Comparison of ENCODE assay signal across 28 cellular contexts in the genomic region with DNA sequence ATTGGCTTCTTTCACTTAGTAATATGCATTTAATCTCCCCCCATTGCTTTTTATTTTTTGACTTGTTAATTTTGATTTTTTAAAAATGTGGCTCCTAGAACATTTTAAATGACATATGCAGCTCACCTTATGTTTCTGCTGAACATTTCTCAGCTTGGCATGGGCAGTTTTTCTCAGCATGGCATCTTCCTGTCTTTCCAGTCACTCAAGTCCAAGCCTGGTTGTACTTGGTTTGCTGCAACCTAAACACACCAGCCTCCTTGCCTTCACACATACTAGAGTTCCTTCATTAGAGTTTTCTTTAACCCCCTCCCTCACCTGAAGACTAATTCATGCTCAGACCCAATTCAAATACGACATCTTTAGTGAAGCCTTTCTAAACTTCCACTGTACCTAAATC.
DNase-seq lines count a peak whose midpoint lies in the region; ATAC-seq and TF ChIP-seq lines count a peak whose summit lies in the region.
"Had no signal": no experiment of that assay in that cellular context is flagged by ENCODE, and none has a peak within 500 bp of the region (broad histone marks: within the 10 kb centered on the region; RNA-seq: fewer than 3 reads in every experiment).

No MANE protein-coding gene starts in this region.

- in situ Hi-C loops in ACHN (cut with HindIII; ENCODE audit: low pct_ligation_motif_present, low pct_unique_long_range_greater_than_20kb, low sequenced_read_pairs) = no loop called here

- ATAC-seq in RWPE2 (ENCODE audit: low read depth) (no peak), GM21786 (IDR thresholded peaks at IDR 0.05; ENCODE audit: unreplicated experiment) (no peak), GM23338 (no peak)
- ATAC-seq: mucosa of descending colon, Right ventricle myocardium inferior, sciatic nerve had no signal

- no peaks in the 10 kb centered on the region for H3K9me3 Mint-ChIP-seq in GM23338
- H3K9me3 Mint-ChIP-seq: activated T-helper 1 cell treated with anti-CD3 and anti-CD28 coated beads, Interleukin-12 subunit alpha, Interleukin-12 subunit beta, Interleukin-2, Interleukin-4 antibody, amounts not matched to agents 30 ng/mL and 10 ng/mL and 1 ng/mL, durations not matched to agents 14 hours and 24 hours and 36 hours had no signal

- DNase-seq in RWPE2 (ENCODE audit: low spot score) (no peak), cerebellum (ENCODE audit: low spot score) (peak; percentile 70), midbrain (lab: John Stamatoyannopoulos, UW) (peak; percentile 25), GM23338 (ENCODE audit: low spot score) (no peak), ACHN (no peak)
- DNase-seq: activated CD4-positive, alpha-beta T cell treated with anti-CD3 and anti-CD28 coated beads, Interleukin-2, amount 50 U/mL, for 1 hour; activated naive CD4-positive, alpha-beta T cell treated with anti-CD3 and anti-CD28 coated beads, Interleukin-2, amount 50 U/mL, for 16 hours; aorta; Calu3; HCEC 1CT; mucosa of descending colon; NCI-H1092 treated with DMSO at 0.1 percent for 48 hours; NCI-H2029 treated with DMSO at 0.1 percent for 48 hours; NCI-H2227 treated with DMSO at 0.1 percent for 48 hours; NCI-H82; posterior cingulate gyrus; stimulated activated CD8-positive, alpha-beta memory T cell treated with anti-CD3 and anti-CD28 coated beads, Interleukin-4, amount 100 ng/mL, for 48 hours; stomach; T-helper 9 cell; WERI-Rb-1 had no signal

- H3K27ac ChIP-seq in RWPE2 (ENCODE audit: poor library complexity, severe bottlenecking) (peak overlapping the region; percentile 77), temporal lobe (ENCODE audit: low read depth, low read length) (peak overlapping the region; percentile 95), GM23338 (ENCODE audit: low read depth) (no peak overlapping the region)
- H3K27ac ChIP-seq: HL-60, WERI-Rb-1 had no signal

- no peaks in the 10 kb centered on the region for H3K9me3 ChIP-seq in RWPE2 (ENCODE audit: severe bottlenecking)
- H3K9me3 ChIP-seq: mucosa of descending colon, stomach had no signal

- no peak overlapping the region for H3K4me3 Mint-ChIP-seq in GM23338
- H3K4me3 Mint-ChIP-seq: activated T-helper 1 cell treated with anti-CD3 and anti-CD28 coated beads, Interleukin-12 subunit alpha, Interleukin-12 subunit beta, Interleukin-2, Interleukin-4 antibody, amounts not matched to agents 30 ng/mL and 10 ng/mL and 1 ng/mL, durations not matched to agents 14 hours and 24 hours and 36 hours; CD14-positive monocyte; neural crest cell had no signal

- TF ChIP-seq CTCF in RWPE2 (IDR thresholded peaks at IDR 0.05; ENCODE audit: poor library complexity, severe bottlenecking) = no peak
- TF ChIP-seq CTCF in GM23338 (conservative IDR thresholded peaks at IDR 0.05; ENCODE audit: low read depth in 2 of 2) = no peak

- no peaks in the 10 kb centered on the region for H3K36me3 Mint-ChIP-seq in GM23338 (ENCODE audit: low read depth)

- no peaks in the 10 kb centered on the region for H4K20me1 ChIP-seq in GM23338 (replicated peaks; ENCODE audit: insufficient read depth)

- H3K36me3 ChIP-seq in RWPE2 (ENCODE audit: low read depth) (0 out of 2 replicates have a peak, but pooled peaks cover 4% of the 10 kb centered on the region), GM23338 (ENCODE audit: insufficient read depth) (no peaks in the 10 kb centered on the region)
- H3K36me3 ChIP-seq: stomach, WERI-Rb-1 had no signal

- H3F3A ChIP-seq in GM23338 (replicated peaks; ENCODE audit: low read depth) = no peaks in the 10 kb centered on the region

- peaks cover 3% of the 10 kb centered on the region for H3K27me3 Mint-ChIP-seq in GM23338 (ENCODE audit: insufficient read depth, low read depth, poor library complexity)

- no peaks in the 10 kb centered on the region for H3K27me3 ChIP-seq in RWPE2 (ENCODE audit: insufficient read depth, poor library complexity, severe bottlenecking)
- no peaks in the 10 kb centered on the region for H3K27me3 ChIP-seq in GM23338 (ENCODE audit: insufficient read depth)
- H3K27me3 ChIP-seq: stomach had no signal

- H3K4me1 Mint-ChIP-seq in GM23338 = no peaks in the 10 kb centered on the region

- H2AFZ ChIP-seq in GM23338 = no peak overlapping the region

- H3K4me3 ChIP-seq in RWPE2 (ENCODE audit: severe bottlenecking) (no peak overlapping the region), GM23338 (no peak overlapping the region)
- H3K4me3 ChIP-seq: mucosa of descending colon, stomach had no signal

- no peak overlapping the region for H3K27ac Mint-ChIP-seq in GM23338
- H3K27ac Mint-ChIP-seq: activated T-helper 1 cell treated with anti-CD3 and anti-CD28 coated beads, Interleukin-12 subunit alpha, Interleukin-12 subunit beta, Interleukin-2, Interleukin-4 antibody, amounts not matched to agents 30 ng/mL and 10 ng/mL and 1 ng/mL, durations not matched to agents 14 hours and 24 hours and 36 hours; CD14-positive monocyte had no signal

- no peaks in the 10 kb centered on the region for H3K79me2 ChIP-seq in GM23338 (replicated peaks; ENCODE audit: insufficient read depth)

- H3K4me2 ChIP-seq in GM23338 = no peak overlapping the region

- no peaks in the 10 kb centered on the region for H3K9me2 ChIP-seq in GM23338 (ENCODE audit: insufficient read depth)

- H3K4me1 ChIP-seq in RWPE2 (ENCODE audit: insufficient read depth, poor library complexity, severe bottlenecking) (peaks cover 27% of the 10 kb centered on the region), GM23338 (ENCODE audit: insufficient read depth) (no peaks in the 10 kb centered on the region)

TF ChIP-seq in GM23338, 12 proteins besides CTCF, POLR2A, EP300 and RAD21 (continues in another document):
- TF ChIP-seq, protein P1, sequence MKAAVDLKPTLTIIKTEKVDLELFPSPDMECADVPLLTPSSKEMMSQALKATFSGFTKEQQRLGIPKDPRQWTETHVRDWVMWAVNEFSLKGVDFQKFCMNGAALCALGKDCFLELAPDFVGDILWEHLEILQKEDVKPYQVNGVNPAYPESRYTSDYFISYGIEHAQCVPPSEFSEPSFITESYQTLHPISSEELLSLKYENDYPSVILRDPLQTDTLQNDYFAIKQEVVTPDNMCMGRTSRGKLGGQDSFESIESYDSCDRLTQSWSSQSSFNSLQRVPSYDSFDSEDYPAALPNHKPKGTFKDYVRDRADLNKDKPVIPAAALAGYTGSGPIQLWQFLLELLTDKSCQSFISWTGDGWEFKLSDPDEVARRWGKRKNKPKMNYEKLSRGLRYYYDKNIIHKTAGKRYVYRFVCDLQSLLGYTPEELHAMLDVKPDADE (IDR thresholded peaks at IDR 0.05) = no peak
- TF ChIP-seq NANOG (IDR thresholded peaks at IDR 0.05; ENCODE audit: borderline replicate concordance) (no peak), ZNF114 (CRISPR knock-in tag; IDR thresholded peaks at IDR 0.05) (no peak)
- TF ChIP-seq, protein P2, sequence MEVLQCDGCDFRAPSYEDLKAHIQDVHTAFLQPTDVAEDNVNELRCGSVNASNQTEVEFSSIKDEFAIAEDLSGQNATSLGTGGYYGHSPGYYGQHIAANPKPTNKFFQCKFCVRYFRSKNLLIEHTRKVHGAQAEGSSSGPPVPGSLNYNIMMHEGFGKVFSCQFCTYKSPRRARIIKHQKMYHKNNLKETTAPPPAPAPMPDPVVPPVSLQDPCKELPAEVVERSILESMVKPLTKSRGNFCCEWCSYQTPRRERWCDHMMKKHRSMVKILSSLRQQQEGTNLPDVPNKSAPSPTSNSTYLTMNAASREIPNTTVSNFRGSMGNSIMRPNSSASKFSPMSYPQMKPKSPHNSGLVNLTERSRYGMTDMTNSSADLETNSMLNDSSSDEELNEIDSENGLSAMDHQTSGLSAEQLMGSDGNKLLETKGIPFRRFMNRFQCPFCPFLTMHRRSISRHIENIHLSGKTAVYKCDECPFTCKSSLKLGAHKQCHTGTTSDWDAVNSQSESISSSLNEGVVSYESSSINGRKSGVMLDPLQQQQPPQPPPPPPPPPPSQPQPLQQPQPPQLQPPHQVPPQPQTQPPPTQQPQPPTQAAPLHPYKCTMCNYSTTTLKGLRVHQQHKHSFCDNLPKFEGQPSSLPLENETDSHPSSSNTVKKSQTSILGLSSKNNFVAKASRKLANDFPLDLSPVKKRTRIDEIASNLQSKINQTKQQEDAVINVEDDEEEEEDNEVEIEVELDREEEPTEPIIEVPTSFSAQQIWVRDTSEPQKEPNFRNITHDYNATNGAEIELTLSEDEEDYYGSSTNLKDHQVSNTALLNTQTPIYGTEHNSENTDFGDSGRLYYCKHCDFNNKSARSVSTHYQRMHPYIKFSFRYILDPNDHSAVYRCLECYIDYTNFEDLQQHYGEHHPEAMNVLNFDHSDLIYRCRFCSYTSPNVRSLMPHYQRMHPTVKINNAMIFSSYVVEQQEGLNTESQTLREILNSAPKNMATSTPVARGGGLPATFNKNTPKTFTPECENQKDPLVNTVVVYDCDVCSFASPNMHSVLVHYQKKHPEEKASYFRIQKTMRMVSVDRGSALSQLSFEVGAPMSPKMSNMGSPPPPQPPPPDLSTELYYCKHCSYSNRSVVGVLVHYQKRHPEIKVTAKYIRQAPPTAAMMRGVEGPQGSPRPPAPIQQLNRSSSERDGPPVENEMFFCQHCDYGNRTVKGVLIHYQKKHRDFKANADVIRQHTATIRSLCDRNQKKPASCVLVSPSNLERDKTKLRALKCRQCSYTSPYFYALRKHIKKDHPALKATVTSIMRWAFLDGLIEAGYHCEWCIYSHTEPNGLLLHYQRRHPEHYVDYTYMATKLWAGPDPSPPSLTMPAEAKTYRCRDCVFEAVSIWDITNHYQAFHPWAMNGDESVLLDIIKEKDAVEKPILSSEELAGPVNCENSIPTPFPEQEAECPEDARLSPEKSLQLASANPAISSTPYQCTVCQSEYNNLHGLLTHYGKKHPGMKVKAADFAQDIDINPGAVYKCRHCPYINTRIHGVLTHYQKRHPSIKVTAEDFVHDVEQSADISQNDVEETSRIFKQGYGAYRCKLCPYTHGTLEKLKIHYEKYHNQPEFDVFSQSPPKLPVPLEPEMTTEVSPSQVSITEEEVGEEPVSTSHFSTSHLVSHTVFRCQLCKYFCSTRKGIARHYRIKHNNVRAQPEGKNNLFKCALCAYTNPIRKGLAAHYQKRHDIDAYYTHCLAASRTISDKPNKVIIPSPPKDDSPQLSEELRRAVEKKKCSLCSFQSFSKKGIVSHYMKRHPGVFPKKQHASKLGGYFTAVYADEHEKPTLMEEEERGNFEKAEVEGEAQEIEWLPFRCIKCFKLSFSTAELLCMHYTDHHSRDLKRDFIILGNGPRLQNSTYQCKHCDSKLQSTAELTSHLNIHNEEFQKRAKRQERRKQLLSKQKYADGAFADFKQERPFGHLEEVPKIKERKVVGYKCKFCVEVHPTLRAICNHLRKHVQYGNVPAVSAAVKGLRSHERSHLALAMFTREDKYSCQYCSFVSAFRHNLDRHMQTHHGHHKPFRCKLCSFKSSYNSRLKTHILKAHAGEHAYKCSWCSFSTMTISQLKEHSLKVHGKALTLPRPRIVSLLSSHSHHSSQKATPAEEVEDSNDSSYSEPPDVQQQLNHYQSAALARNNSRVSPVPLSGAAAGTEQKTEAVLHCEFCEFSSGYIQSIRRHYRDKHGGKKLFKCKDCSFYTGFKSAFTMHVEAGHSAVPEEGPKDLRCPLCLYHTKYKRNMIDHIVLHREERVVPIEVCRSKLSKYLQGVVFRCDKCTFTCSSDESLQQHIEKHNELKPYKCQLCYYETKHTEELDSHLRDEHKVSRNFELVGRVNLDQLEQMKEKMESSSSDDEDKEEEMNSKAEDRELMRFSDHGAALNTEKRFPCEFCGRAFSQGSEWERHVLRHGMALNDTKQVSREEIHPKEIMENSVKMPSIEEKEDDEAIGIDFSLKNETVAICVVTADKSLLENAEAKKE (CRISPR knock-in tag; IDR thresholded peaks at IDR 0.05) = no peak

Comparison
In these comparisons a context has a peak if more than half of its experiments do, and no peak if none do; other contexts are left out.
1. DNase-seq: peak in cerebellum (single experiment) and midbrain (single experiment); none in RWPE2 (single experiment), GM23338 (single experiment) and ACHN (single experiment).